8 cellular contexts compared by ENCODE assay signal in the genomic region with DNA sequence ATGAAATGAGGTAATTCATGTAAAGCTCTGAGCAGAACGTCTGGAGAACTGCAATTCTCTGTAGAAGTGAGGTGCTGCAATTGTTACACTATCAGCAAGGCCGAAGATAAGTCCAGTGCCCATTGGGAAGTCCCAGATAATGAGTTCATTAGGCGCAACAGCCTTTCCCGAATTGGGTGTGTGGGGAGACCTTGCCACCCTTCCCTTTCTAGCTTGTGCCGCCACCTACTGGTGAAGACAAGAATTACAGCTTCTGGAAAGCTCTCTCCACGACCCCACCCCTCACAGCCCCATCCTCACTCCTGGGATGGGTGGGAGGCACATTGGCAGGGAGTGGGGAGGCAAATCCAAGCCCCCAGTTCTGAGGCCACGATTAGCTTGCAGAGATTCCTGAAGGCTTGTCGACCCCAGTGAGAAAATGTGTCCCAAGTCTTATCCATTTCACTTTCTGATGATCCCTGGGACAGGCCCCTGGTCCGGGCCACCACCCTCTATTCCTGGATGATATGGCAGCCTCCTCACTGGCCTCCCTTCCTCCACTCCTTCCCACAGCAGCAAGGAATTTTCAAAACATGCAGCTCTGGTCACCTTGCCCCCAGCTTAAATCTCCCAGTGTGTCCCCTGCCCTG.
DNase-seq lines count a peak whose midpoint lies in the region; ATAC-seq lines count a peak whose summit lies in the region.

No MANE protein-coding gene starts in this region.

- H3K9me3 Mint-ChIP-seq in central memory CD8-positive, alpha-beta T cell, result no peaks in the 10 kb centered on the region

- no peak overlapping the region for H3K4me3 Mint-ChIP-seq in central memory CD8-positive, alpha-beta T cell

- ATAC-seq in central memory CD8-positive, alpha-beta T cell (replicated peaks; ENCODE audit: extremely low read depth, poor library complexity, severe bottlenecking), result no peak
- no peak for ATAC-seq in GM19035 (IDR thresholded peaks at IDR 0.05; ENCODE audit: unreplicated experiment)

- DNase-seq in SHP77 (lab: John Stamatoyannopoulos, UW), result peak; percentile 9 to 32
- DNase-seq in SHP77 treated with DMSO at 0.1 percent for 48 hours (lab: John Stamatoyannopoulos, UW), result no peak
- DNase-seq in NCI-H128 (lab: John Stamatoyannopoulos, UW; ENCODE audit: unreplicated experiment), result peak; percentile 16
- peak; percentile 36 for DNase-seq in activated CD4-positive, CD25-positive, alpha-beta regulatory T cell treated with anti-CD3 and anti-CD28 coated beads, Interleukin-2, amount 50 U/mL, for 16 hours (ENCODE audit: low read depth, low spot score)
- peak; percentile 37 to 41 for DNase-seq in central memory CD8-positive, alpha-beta T cell (ENCODE audit: low spot score in 2 of 2)
- DNase-seq in kidney tubule cell (ENCODE audit: low spot score), result peak; percentile 61
- DNase-seq in stimulated activated CD4-positive, alpha-beta T cell treated with anti-CD3 and anti-CD28 coated beads, Interleukin-4, amount 100 ng/mL, for 1 hour, result peak; percentile 48

- H3K4me1 Mint-ChIP-seq in central memory CD8-positive, alpha-beta T cell, result peaks cover 7% of the 10 kb centered on the region

- no peak overlapping the region for H3K27ac Mint-ChIP-seq in central memory CD8-positive, alpha-beta T cell (ENCODE audit: low read depth)

- no peaks in the 10 kb centered on the region for H3K36me3 Mint-ChIP-seq in central memory CD8-positive, alpha-beta T cell (ENCODE audit: insufficient read depth)

- peaks cover 32% of the 10 kb centered on the region for H3K27me3 Mint-ChIP-seq in central memory CD8-positive, alpha-beta T cell
